8 cellular contexts compared by ENCODE assay signal in the genomic region with DNA sequence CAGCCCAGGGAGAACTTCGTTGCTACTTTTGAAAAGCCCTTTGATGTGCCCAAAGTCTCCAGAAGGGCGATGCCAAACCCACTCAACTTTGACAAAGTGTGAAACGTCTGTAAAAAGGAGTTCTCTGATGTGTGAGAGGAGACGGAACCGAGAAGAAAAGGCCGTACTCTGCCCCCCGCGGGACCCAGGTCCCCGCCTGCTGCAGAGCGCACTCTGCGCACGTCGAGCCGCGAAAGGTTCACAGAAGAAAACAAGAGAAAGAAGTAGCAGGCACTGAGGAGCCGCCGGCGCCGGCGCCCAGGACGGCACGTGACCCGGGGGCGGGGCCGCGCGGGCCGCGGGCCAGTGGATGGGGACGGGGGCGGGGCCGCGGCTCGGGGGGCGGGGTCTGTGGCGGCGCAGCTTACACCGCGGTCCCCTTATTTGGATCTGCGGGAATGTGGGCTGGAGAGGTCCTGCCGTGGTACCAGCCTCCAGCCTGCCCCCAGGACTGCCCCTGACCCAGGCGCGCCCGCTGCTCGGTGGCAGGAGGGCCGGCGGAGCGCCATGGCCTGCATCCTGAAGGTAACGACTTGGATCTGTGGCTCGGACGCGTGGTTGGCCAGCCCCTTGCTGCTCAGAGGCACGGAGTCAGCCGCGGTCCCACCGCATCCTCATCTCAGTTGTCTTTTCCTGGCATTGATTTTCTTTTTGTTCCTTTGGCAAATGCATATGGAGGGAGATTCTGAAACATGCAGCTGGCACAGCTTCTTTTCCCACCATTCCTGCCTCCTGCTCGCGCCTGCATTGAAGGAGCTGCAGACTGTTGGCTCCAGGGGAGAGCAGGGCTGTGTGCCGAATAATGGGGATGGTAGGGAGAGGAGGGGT. TPM values are rescaled to one million over a fixed set of nuclear protein-coding genes. Genes with fewer than 3 reads are reported as not detected.
DNase-seq lines count a peak whose midpoint lies in the region; ATAC-seq and TF ChIP-seq lines count a peak whose summit lies in the region.

A gene (plus strand): TSS at position 426 of the 867 bp plus-strand sequence.

- peak; percentile 54 to 85 (median 72) for DNase-seq in CD8-positive, alpha-beta T cell
- DNase-seq in HK-2 (ENCODE audit: unreplicated experiment) (peak; percentile 82), SK-N-DZ (ENCODE audit: low spot score) (peak; percentile 78), head of caudate nucleus (peak; percentile 62 to 93 (median 85)), ovary (peak; percentile 74 to 88 (median 81)), thoracic aorta (ENCODE audit: low spot score) (peak; percentile 19)
- peak; percentile 85 for DNase-seq in activated naive CD8-positive, alpha-beta T cell treated with anti-CD3 and anti-CD28 coated beads for 36 hours

- CTCF ChIA-PET in CD8-positive, alpha-beta T cell (lab: Charles Lee): no interaction called here

- peak within 1 kb of the TSS; percentile 56 for H3K27ac ChIP-seq in CD8-positive, alpha-beta T cell (ENCODE audit: low read depth, low read length)
- H3K27ac ChIP-seq in ovary (peak within 1 kb of the TSS in 1 of 2 donors; percentile 31), thoracic aorta (peak within 1 kb of the TSS; percentile 52 to 56)

- H3K36me3 ChIP-seq in CD8-positive, alpha-beta T cell (ENCODE audit: insufficient read depth, low read length): no peaks in the 10 kb centered on the region
- H3K36me3 ChIP-seq in ovary (no peaks in the 10 kb centered on the region), thoracic aorta (no peaks in the 10 kb centered on the region)

- intact Hi-C loops in CD8-positive, alpha-beta T cell (cut with DNase I, micrococcal nuclease): loop anchor here (2.0 to 10.0 kb wide), 7 partner anchors 78 to 1910 kb away; a partner anchor contains a TSS
- intact Hi-C loops in head of caudate nucleus (cut with DNase I): no loop called here
- intact Hi-C loops in ovary (cut with DNase I): no loop called here

- peaks cover 2% of the 10 kb centered on the region for H3K36me3 Mint-ChIP-seq in CD8-positive, alpha-beta T cell
- H3K36me3 Mint-ChIP-seq in activated naive CD8-positive, alpha-beta T cell treated with anti-CD3 and anti-CD28 coated beads for 36 hours: peaks cover 6% of the 10 kb centered on the region

- 1% methylated on average over 47 to 59 of the region's 59 CpGs for WGBS in ovary, 3 donors

- TF ChIP-seq CTCF in CD8-positive, alpha-beta T cell (IDR thresholded peaks at IDR 0.05): no peak
- TF ChIP-seq CTCF in ovary (IDR thresholded peaks at IDR 0.05): no peak
- TF ChIP-seq CTCF in thoracic aorta (IDR thresholded peaks at IDR 0.05): no peak

- peak within 1 kb of the TSS; percentile 79 for H3K4me3 ChIP-seq in CD8-positive, alpha-beta T cell (ENCODE audit: low read depth, low read length)
- peak within 1 kb of the TSS; percentile 82 for H3K4me3 ChIP-seq in ovary
- peak within 1 kb of the TSS; percentile 89 for H3K4me3 ChIP-seq in thoracic aorta

- peaks cover 15% of the 10 kb centered on the region for H3K4me1 ChIP-seq in CD8-positive, alpha-beta T cell (ENCODE audit: insufficient read depth, low read length)
- H3K4me1 ChIP-seq in ovary (ENCODE audit: insufficient read depth) (peaks cover 3% of the 10 kb centered on the region), thoracic aorta (ENCODE audit: control insufficient read depth in 1 of 2, low read depth in 2 of 2) (peaks cover 6 to 9% of the 10 kb centered on the region in 2 donors)

- TF ChIP-seq POLR2A in ovary (IDR thresholded peaks at IDR 0.05): no peak

- peak within 1 kb of the TSS; percentile 83 for H3K27ac Mint-ChIP-seq in CD8-positive, alpha-beta T cell
- peak within 1 kb of the TSS; percentile 81 for H3K27ac Mint-ChIP-seq in activated naive CD8-positive, alpha-beta T cell treated with anti-CD3 and anti-CD28 coated beads for 36 hours

- no peak for TF ChIP-seq EP300 in ovary (IDR thresholded peaks at IDR 0.05)

- H3K9me3 Mint-ChIP-seq in CD8-positive, alpha-beta T cell: no peaks in the 10 kb centered on the region
- H3K9me3 Mint-ChIP-seq in activated naive CD8-positive, alpha-beta T cell treated with anti-CD3 and anti-CD28 coated beads for 36 hours: no peaks in the 10 kb centered on the region

- peak; percentile 95 for ATAC-seq in CD8-positive, alpha-beta T cell
- ATAC-seq in GM19467 (IDR thresholded peaks at IDR 0.05; ENCODE audit: unreplicated experiment): peak; percentile 87
- ATAC-seq in thoracic aorta (ENCODE audit: insufficient number of reproducible peaks, low FRiP score, low read depth): peak; percentile 91

- H3K4me1 Mint-ChIP-seq in CD8-positive, alpha-beta T cell (ENCODE audit: low read depth): peaks cover 29% of the 10 kb centered on the region
- peaks cover 32% of the 10 kb centered on the region for H3K4me1 Mint-ChIP-seq in activated naive CD8-positive, alpha-beta T cell treated with anti-CD3 and anti-CD28 coated beads for 36 hours

- H3K4me3 Mint-ChIP-seq in CD8-positive, alpha-beta T cell: peak within 1 kb of the TSS; percentile 87
- peak within 1 kb of the TSS; percentile 87 for H3K4me3 Mint-ChIP-seq in activated naive CD8-positive, alpha-beta T cell treated with anti-CD3 and anti-CD28 coated beads for 36 hours

- POLR2A ChIA-PET in CD8-positive, alpha-beta T cell (lab: Charles Lee): interaction anchor here (0.7 to 1.4 kb wide), 2 partner anchors 14 to 1930 kb away, joined by 3 to 4 read pairs; a partner anchor contains a TSS

- H3K27me3 Mint-ChIP-seq in CD8-positive, alpha-beta T cell (ENCODE audit: low read depth): peaks cover 5% of the 10 kb centered on the region
- peaks cover 9% of the 10 kb centered on the region for H3K27me3 Mint-ChIP-seq in activated naive CD8-positive, alpha-beta T cell treated with anti-CD3 and anti-CD28 coated beads for 36 hours

- no peaks in the 10 kb centered on the region for H3K27me3 ChIP-seq in CD8-positive, alpha-beta T cell (ENCODE audit: insufficient read depth, low read length)
- no peaks in the 10 kb centered on the region for H3K27me3 ChIP-seq in ovary
- H3K27me3 ChIP-seq in thoracic aorta (replicated peaks; ENCODE audit: insufficient read depth): no peaks in the 10 kb centered on the region

- H3K9me3 ChIP-seq in CD8-positive, alpha-beta T cell (ENCODE audit: low read length): no peaks in the 10 kb centered on the region
- no peaks in the 10 kb centered on the region for H3K9me3 ChIP-seq in ovary
- no peaks in the 10 kb centered on the region for H3K9me3 ChIP-seq in thoracic aorta

RNA-seq across cellular contexts. Expression of the gene that starts here (rescaled TPM):
- 1 to 10 TPM; 1.4 to 2.3 TPM for total RNA-seq in CD8-positive, alpha-beta T cell
- polyA plus RNA-seq in SK-N-DZ (2014; cell fraction: cytosol; rRNA removed): 9.0 and 9.2 TPM in 2 replicates
- 3.4 and 8.7 TPM in 2 replicates for polyA plus RNA-seq in SK-N-DZ (2014; cell fraction: nucleus; rRNA removed)
- total RNA-seq in activated naive CD8-positive, alpha-beta T cell treated with anti-CD3 and anti-CD28 coated beads for 36 hours: 1 to 10 TPM; 3.0 to 3.5 TPM
- 1 to 10 TPM; 1.9 to 6.7 (median 5.0) TPM for total RNA-seq in ovary
- polyA plus RNA-seq in ovary: 1 to 10 TPM; 2.0 to 4.0 TPM
- 1 to 10 TPM; 1.4 to 9.5 TPM for total RNA-seq in thoracic aorta

Comparison
In these comparisons a context has a peak if more than half of its experiments do, and no peak if none do; other contexts are left out.
1. DNase-seq: peak in every context shown above with its lines; median percentile 85 in activated naive CD8-positive, alpha-beta T cell treated with anti-CD3 and anti-CD28 coated beads for 36 hours; 85 in head of caudate nucleus; 82 in HK-2; 81 in ovary; 78 in SK-N-DZ; 72 in CD8-positive, alpha-beta T cell; 19 in thoracic aorta.
2. intact Hi-C loops: an anchor here in CD8-positive, alpha-beta T cell (2.0 to 10.0 kb wide); none called in head of caudate nucleus and ovary.